ENCODE assay signal across 10 cellular contexts in the genomic region with DNA sequence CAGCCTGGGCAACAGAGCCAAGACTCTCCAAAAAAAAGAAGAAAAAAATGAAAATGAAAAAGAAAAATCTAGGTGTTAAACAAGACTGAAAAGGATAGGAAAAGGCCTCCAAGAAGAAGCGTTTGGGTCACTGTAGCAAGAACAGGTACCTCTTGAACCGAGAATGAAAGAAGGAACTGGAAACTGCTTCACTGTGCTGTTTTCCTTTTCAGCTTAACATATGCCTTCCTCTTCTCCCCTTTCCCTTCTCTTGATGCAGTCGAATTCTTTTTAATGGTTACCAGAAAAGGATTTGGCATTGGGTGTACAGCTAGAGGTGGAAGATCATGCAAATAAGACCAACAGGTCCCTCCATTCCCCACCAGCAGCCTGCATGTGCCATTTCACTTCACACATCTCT.
DNase-seq lines count a peak whose midpoint lies in the region; ATAC-seq and TF ChIP-seq lines count a peak whose summit lies in the region.
"Had no signal": no experiment of that assay in that cellular context is flagged by ENCODE, and none has a peak within 500 bp of the region (broad histone marks: within the 10 kb centered on the region; RNA-seq: fewer than 3 reads in every experiment).

No MANE protein-coding gene starts in this region.

- H3K27me3 ChIP-seq in GM06990 (replicated peaks; ENCODE audit: control insufficient read depth, insufficient read depth, low read length) (no peaks in the 10 kb centered on the region), OCI-LY3 (ENCODE audit: low read depth, low read length) (no peaks in the 10 kb centered on the region)

- peak overlapping the region; percentile 68 for H3K27ac ChIP-seq in OCI-LY3 (ENCODE audit: low read length)

- intact Hi-C loops in head of caudate nucleus (cut with DNase I) = no loop called here

- peaks cover 35% of the 10 kb centered on the region for H3K79me2 ChIP-seq in OCI-LY3 (ENCODE audit: low read length)

- no peak for TF ChIP-seq CTCF in GM06990 (IDR thresholded peaks at IDR 0.05; ENCODE audit: insufficient read depth, low read length, poor library complexity, severe bottlenecking)
- no peak for TF ChIP-seq CTCF in GM20000 (IDR thresholded peaks at IDR 0.05; ENCODE audit: extremely low read depth, missing control alignments)
- TF ChIP-seq CTCF in OCI-LY3 (IDR thresholded peaks at IDR 0.05; ENCODE audit: low read depth, low read length) = no peak

- H3K36me3 ChIP-seq in GM06990 (ENCODE audit: control insufficient read depth, insufficient read depth, low read length) = peaks cover 5% of the 10 kb centered on the region
- peaks cover 38% of the 10 kb centered on the region for H3K36me3 ChIP-seq in OCI-LY3 (replicated peaks; ENCODE audit: low read depth, low read length)

- DNase-seq in GM06990 (ENCODE audit: extremely low read depth, insufficient read length) (peak; percentile 15), GM20000 (ENCODE audit: low spot score) (peak; percentile 25), head of caudate nucleus (no peak), cerebellar nuclear complex (lab: John Stamatoyannopoulos, UW) (no peak)
- DNase-seq in stimulated activated CD4-positive, alpha-beta T cell treated with anti-CD3 and anti-CD28 coated beads, Interleukin-15, amount 100 ng/mL, for 24 hours = no peak
- DNase-seq in stimulated activated CD4-positive, alpha-beta T cell treated with anti-CD3 and anti-CD28 coated beads, Interleukin-2, amount 100 ng/mL, for 24 hours = no peak
- DNase-seq: NCI-H526 treated with DMSO at 0.1 percent for 48 hours, nephron progenitor cell had no signal

- H3K9me3 ChIP-seq in OCI-LY3 (ENCODE audit: insufficient read depth, low read length) = no peaks in the 10 kb centered on the region

- H2AFZ ChIP-seq in OCI-LY3 (ENCODE audit: low read depth, low read length) = no peak overlapping the region

- H3K4me3 ChIP-seq in GM06990 (replicated peaks; ENCODE audit: low read depth, low read length) = no peak overlapping the region
- peak overlapping the region; percentile 28 for H3K4me3 ChIP-seq in OCI-LY3 (ENCODE audit: low read length)

- peaks cover 62% of the 10 kb centered on the region for H4K20me1 ChIP-seq in OCI-LY3 (ENCODE audit: insufficient read depth, low read length)

- ATAC-seq in HG03039 (IDR thresholded peaks at IDR 0.05; ENCODE audit: unreplicated experiment) = peak; percentile 48

- H3K4me1 ChIP-seq in OCI-LY3 (ENCODE audit: low read length) = peaks cover 48% of the 10 kb centered on the region

- H3K9ac ChIP-seq in OCI-LY3 (ENCODE audit: low read length) = no peak overlapping the region; the same call in 1 of the 2 replicates

- H3K4me2 ChIP-seq in OCI-LY3 (ENCODE audit: low read length) = peak overlapping the region; percentile 65

Comparison
In these comparisons a context has a peak if more than half of its experiments do, and no peak if none do; other contexts are left out.
1. DNase-seq: peak in GM06990 (single experiment) and GM20000 (single experiment); none in stimulated activated CD4-positive, alpha-beta T cell treated with anti-CD3 and anti-CD28 coated beads, Interleukin-15, amount 100 ng/mL, for 24 hours (single experiment), stimulated activated CD4-positive, alpha-beta T cell treated with anti-CD3 and anti-CD28 coated beads, Interleukin-2, amount 100 ng/mL, for 24 hours (0 of 2), head of caudate nucleus (0 of 42) and cerebellar nuclear complex (0 of 2).